In genomic region chr7:137671920-137672319, GRCh38 we compare ENCODE assay signal across 20 cellular contexts.
DNase-seq lines count a peak whose midpoint lies in the region; ATAC-seq, FAIRE-seq and TF ChIP-seq lines count a peak whose summit lies in the region.
"Had no signal": no experiment of that assay in that cellular context is flagged by ENCODE, and none has a peak within 500 bp of the region (broad histone marks: within the 10 kb centered on the region; RNA-seq: fewer than 3 reads in every experiment).

No MANE protein-coding gene starts in this region.

- TF ChIP-seq RAD21 in K562 (CRISPR knock-in tag; conservative IDR thresholded peaks at IDR 0.05 in 1 of 2, IDR thresholded peaks at IDR 0.05 in 1 of 2) = no peak

- no peak for FAIRE-seq in K562 (lab: Jason Lieb, UNC)
- FAIRE-seq: HepG2 had no signal

- H3K4me1 Mint-ChIP-seq in stimulated activated naive CD8-positive, alpha-beta T cell treated with anti-CD3 and anti-CD28 coated beads, Interleukin-15, amount 100 ng/mL, for 72 hours = no peaks in the 10 kb centered on the region
- H3K4me1 Mint-ChIP-seq in stimulated activated effector memory CD8-positive, alpha-beta T cell treated with anti-CD3 and anti-CD28 coated beads, Interleukin-12 subunit alpha, Interleukin-12 subunit beta, amount 100 ng/mL, for 72 hours = no peaks in the 10 kb centered on the region
- peaks cover 7% of the 10 kb centered on the region for H3K4me1 Mint-ChIP-seq in T-helper 17 cell
- H3K4me1 Mint-ChIP-seq: CD4-positive, CD25-positive, alpha-beta regulatory T cell had no signal

- TF ChIP-seq CTCF in K562 (IDR thresholded peaks at IDR 0.05 in 2 of 3, conservative IDR thresholded peaks at IDR 0.05 in 1 of 3; ENCODE audit: insufficient read depth in 2 of 3, low read depth in 1 of 3, low read length in 3 of 3) (no peak), left ventricle myocardium inferior (IDR thresholded peaks at IDR 0.05; ENCODE audit: borderline replicate concordance) (no peak)

- H3K4me1 ChIP-seq in K562 (replicated peaks in 1 of 2; ENCODE audit: control insufficient read depth in 2 of 2, insufficient read depth in 2 of 2, low read length in 2 of 2) (no peaks in the 10 kb centered on the region), left ventricle myocardium inferior (peaks cover 17% of the 10 kb centered on the region)
- H3K4me1 ChIP-seq: HAP-1 had no signal

- intact Hi-C loops in K562 (cut with micrococcal nuclease) (no loop called here), head of caudate nucleus (cut with DNase I) (no loop called here), left ventricle myocardium inferior (cut with micrococcal nuclease) (no loop called here)

- H3K9me3 Mint-ChIP-seq in stimulated activated naive CD8-positive, alpha-beta T cell treated with anti-CD3 and anti-CD28 coated beads, Interleukin-15, amount 100 ng/mL, for 72 hours = no peaks in the 10 kb centered on the region
- no peaks in the 10 kb centered on the region for H3K9me3 Mint-ChIP-seq in stimulated activated effector memory CD8-positive, alpha-beta T cell treated with anti-CD3 and anti-CD28 coated beads, Interleukin-12 subunit alpha, Interleukin-12 subunit beta, amount 100 ng/mL, for 72 hours
- H3K9me3 Mint-ChIP-seq: CD8-positive, alpha-beta memory T cell had no signal

- H3K36me3 Mint-ChIP-seq in stimulated activated effector memory CD8-positive, alpha-beta T cell treated with anti-CD3 and anti-CD28 coated beads, Interleukin-12 subunit alpha, Interleukin-12 subunit beta, amount 100 ng/mL, for 72 hours = no peaks in the 10 kb centered on the region
- H3K36me3 Mint-ChIP-seq in T-helper 17 cell (ENCODE audit: low read depth) = peaks cover 2% of the 10 kb centered on the region
- H3K36me3 Mint-ChIP-seq: CD4-positive, CD25-positive, alpha-beta regulatory T cell; CD8-positive, alpha-beta memory T cell had no signal

- ATAC-seq in stimulated activated naive CD8-positive, alpha-beta T cell treated with anti-CD3 and anti-CD28 coated beads, Interleukin-15, amount 100 ng/mL, for 72 hours = peak; percentile 28
- no peak for ATAC-seq in stimulated activated naive CD8-positive, alpha-beta T cell treated with anti-CD3 and anti-CD28 coated beads, Interleukin-15, Interleukin-2, amounts not matched to agents 100 U/mL and 50 U/mL, for 24 hours
- ATAC-seq in K562 (peak; percentile 28; the same call in 2 of the 3 replicates), T-helper 17 cell (no peak)
- ATAC-seq in stimulated activated effector memory CD8-positive, alpha-beta T cell treated with anti-CD3 and anti-CD28 coated beads, Interleukin-12 subunit alpha, Interleukin-12 subunit beta, amount 100 ng/mL, for 72 hours = peak; percentile 11
- ATAC-seq: HepG2 had no signal

- H3K4me2 ChIP-seq in K562 (ENCODE audit: insufficient read depth, low read length) = no peak overlapping the region

- H3K27me3 ChIP-seq in K562 (ENCODE audit: control insufficient read depth in 2 of 2, insufficient read depth in 2 of 2, low read length in 2 of 2) (peaks cover 17 to 27% of the 10 kb centered on the region in 2 experiments; a peak in 3 of 5 replicates), left ventricle myocardium inferior (ENCODE audit: low read depth) (no peaks in the 10 kb centered on the region)
- H3K27me3 ChIP-seq: BE2C had no signal

- TF ChIP-seq EP300 in K562 (IDR thresholded peaks at IDR 0.05; ENCODE audit: low read length) = no peak

- no peaks in the 10 kb centered on the region; the same call in 1 of the 2 replicates for H4K20me1 ChIP-seq in K562 (replicated peaks; ENCODE audit: control insufficient read depth, insufficient read depth, low read length)

- no peak overlapping the region for H3K27ac ChIP-seq in K562 (ENCODE audit: extremely low read depth, low read depth, low read length)
- H3K27ac ChIP-seq in left ventricle myocardium inferior (replicated peaks) = no peak overlapping the region

- no peak overlapping the region for H3K27ac Mint-ChIP-seq in stimulated activated naive CD8-positive, alpha-beta T cell treated with anti-CD3 and anti-CD28 coated beads, Interleukin-15, amount 100 ng/mL, for 72 hours
- H3K27ac Mint-ChIP-seq in stimulated activated effector memory CD8-positive, alpha-beta T cell treated with anti-CD3 and anti-CD28 coated beads, Interleukin-12 subunit alpha, Interleukin-12 subunit beta, amount 100 ng/mL, for 72 hours = no peak overlapping the region
- H3K27ac Mint-ChIP-seq in T-helper 17 cell = no peak overlapping the region
- H3K27ac Mint-ChIP-seq: CD4-positive, CD25-positive, alpha-beta regulatory T cell; CD8-positive, alpha-beta memory T cell had no signal

- H3K9ac ChIP-seq in K562 (ENCODE audit: insufficient read depth in 1 of 2, low read depth in 2 of 2, low read length in 2 of 2) = no peak overlapping the region

- 2% methylated on average over 5 of the region's 5 CpGs for WGBS in K562 (ENCODE audit: insufficient coverage, low coverage, missing lambda C conversion rate)

- H3K4me3 ChIP-seq in K562 = no peak overlapping the region
- no peak overlapping the region for H3K4me3 ChIP-seq in left ventricle myocardium inferior
- H3K4me3 ChIP-seq: HAP-1 had no signal

- H3K9me1 ChIP-seq in K562 (ENCODE audit: control insufficient read depth, insufficient read depth, low read length) = no peaks in the 10 kb centered on the region

- no peaks in the 10 kb centered on the region for H3K9me3 ChIP-seq in K562 (replicated peaks; ENCODE audit: control insufficient read depth, insufficient read depth, low read depth, low read length)
- H3K9me3 ChIP-seq in left ventricle myocardium inferior (replicated peaks) = no peaks in the 10 kb centered on the region
- no peaks in the 10 kb centered on the region for H3K9me3 ChIP-seq in T-helper 17 cell (ENCODE audit: control insufficient read depth, low read length, poor library complexity, severe bottlenecking)
- H3K9me3 ChIP-seq: BE2C, HAP-1 had no signal

- H3K4me3 Mint-ChIP-seq in stimulated activated naive CD8-positive, alpha-beta T cell treated with anti-CD3 and anti-CD28 coated beads, Interleukin-15, amount 100 ng/mL, for 72 hours = no peak overlapping the region
- no peak overlapping the region for H3K4me3 Mint-ChIP-seq in stimulated activated effector memory CD8-positive, alpha-beta T cell treated with anti-CD3 and anti-CD28 coated beads, Interleukin-12 subunit alpha, Interleukin-12 subunit beta, amount 100 ng/mL, for 72 hours
- H3K4me3 Mint-ChIP-seq in T-helper 17 cell = no peak overlapping the region
- H3K4me3 Mint-ChIP-seq: CD4-positive, CD25-positive, alpha-beta regulatory T cell; CD8-positive, alpha-beta memory T cell had no signal

- no peak for TF ChIP-seq POLR2A in K562 (conservative IDR thresholded peaks at IDR 0.05)

- no peak overlapping the region for H2AFZ ChIP-seq in K562 (ENCODE audit: low read depth, low read length)

- no peaks in the 10 kb centered on the region for H3K36me3 ChIP-seq in K562 (ENCODE audit: control insufficient read depth, insufficient read depth, low read length)
- no peaks in the 10 kb centered on the region for H3K36me3 ChIP-seq in left ventricle myocardium inferior
- H3K36me3 ChIP-seq: BE2C, HAP-1 had no signal

- H3K79me2 ChIP-seq in K562 (ENCODE audit: control insufficient read depth, insufficient read depth, low read length) = no peaks in the 10 kb centered on the region

- DNase-seq in stimulated activated naive CD8-positive, alpha-beta T cell treated with anti-CD3 and anti-CD28 coated beads, Interleukin-15, amount 100 ng/mL, for 72 hours = no peak
- no peak for DNase-seq in stimulated activated naive CD8-positive, alpha-beta T cell treated with anti-CD3 and anti-CD28 coated beads, Interleukin-15, Interleukin-2, amounts not matched to agents 100 U/mL and 50 U/mL, for 24 hours
- DNase-seq in K562 (ENCODE audit: extremely low read depth in 1 of 4, low spot score in 3 of 4) = no peak
- peak in 33 of 42 donors; percentile 20 to 89 (median 55) for DNase-seq in head of caudate nucleus
- no peak for DNase-seq in stimulated activated effector memory CD8-positive, alpha-beta T cell treated with anti-CD3 and anti-CD28 coated beads, Interleukin-12 subunit alpha, Interleukin-12 subunit beta, amount 100 ng/mL, for 72 hours (ENCODE audit: low spot score in 2 of 2)
- DNase-seq in left ventricle myocardium inferior = no peak
- DNase-seq in T-helper 17 cell = no peak
- DNase-seq in NOMO-1 treated with DMSO at 0.1 percent for 48 hours (lab: John Stamatoyannopoulos, UW; ENCODE audit: unreplicated experiment) = no peak
- DNase-seq: 8988T; BE2C; C1 segment of cervical spinal cord; CD4-positive, CD25-positive, alpha-beta regulatory T cell; CD8-positive, alpha-beta memory T cell; COR-L47; DMS 273 treated with DMSO at 0.1 percent for 48 hours; DMS53; DND-41; EL had no signal

- BruUV-seq in K562 (replicated peaks; lab: Mats Ljungman, UMichigan) = no TSS peak

- CTCF ChIA-PET in K562 (lab: Yijun Ruan, JAX; ENCODE audit: low intra/inter-chr PET ratio) = no interaction called here

- in situ Hi-C loops in K562 (cut with MboI) = no loop called here

- POLR2A ChIA-PET in K562 (lab: Yijun Ruan, JAX) = interaction anchor here (0.5 kb wide), 1 partner anchor 1215 kb away, joined by 3 read pairs; no protein-coding TSS in a partner anchor

- H3K27me3 Mint-ChIP-seq in stimulated activated naive CD8-positive, alpha-beta T cell treated with anti-CD3 and anti-CD28 coated beads, Interleukin-15, amount 100 ng/mL, for 72 hours = peaks cover 37% of the 10 kb centered on the region
- H3K27me3 Mint-ChIP-seq in T-helper 17 cell = peaks cover 74% of the 10 kb centered on the region

TF ChIP-seq in K562, 482 proteins besides CTCF, POLR2A, EP300 and RAD21:
- TF ChIP-seq NR2C1 (IDR thresholded peaks at IDR 0.05) = no peak
- TF ChIP-seq NR2C1 (tag; IDR thresholded peaks at IDR 0.05) = no peak
- no peak for TF ChIP-seq TCF3 (CRISPR knock-in tag; IDR thresholded peaks at IDR 0.05)
- TF ChIP-seq CAMTA2 (CRISPR knock-in tag; conservative IDR thresholded peaks at IDR 0.05) = no peak
TF ChIP-seq in K562: peak in this region for 0.

Comparison
In these comparisons a context has a peak if more than half of its experiments do, and no peak if none do; other contexts are left out.
1. ATAC-seq: peak in stimulated activated naive CD8-positive, alpha-beta T cell treated with anti-CD3 and anti-CD28 coated beads, Interleukin-15, amount 100 ng/mL, for 72 hours (single experiment), K562 (single experiment) and stimulated activated effector memory CD8-positive, alpha-beta T cell treated with anti-CD3 and anti-CD28 coated beads, Interleukin-12 subunit alpha, Interleukin-12 subunit beta, amount 100 ng/mL, for 72 hours (single experiment); none in stimulated activated naive CD8-positive, alpha-beta T cell treated with anti-CD3 and anti-CD28 coated beads, Interleukin-15, Interleukin-2, amounts not matched to agents 100 U/mL and 50 U/mL, for 24 hours (single experiment) and T-helper 17 cell (single experiment).
2. DNase-seq: peak in head of caudate nucleus (33 of 42); none in stimulated activated naive CD8-positive, alpha-beta T cell treated with anti-CD3 and anti-CD28 coated beads, Interleukin-15, amount 100 ng/mL, for 72 hours (0 of 2), stimulated activated naive CD8-positive, alpha-beta T cell treated with anti-CD3 and anti-CD28 coated beads, Interleukin-15, Interleukin-2, amounts not matched to agents 100 U/mL and 50 U/mL, for 24 hours (single experiment), K562 (0 of 4), stimulated activated effector memory CD8-positive, alpha-beta T cell treated with anti-CD3 and anti-CD28 coated beads, Interleukin-12 subunit alpha, Interleukin-12 subunit beta, amount 100 ng/mL, for 72 hours (0 of 2), left ventricle myocardium inferior (single experiment), T-helper 17 cell (0 of 3) and NOMO-1 treated with DMSO at 0.1 percent for 48 hours (single experiment).